Comparison of ENCODE assay signal across 1 cellular context in the genomic region with DNA sequence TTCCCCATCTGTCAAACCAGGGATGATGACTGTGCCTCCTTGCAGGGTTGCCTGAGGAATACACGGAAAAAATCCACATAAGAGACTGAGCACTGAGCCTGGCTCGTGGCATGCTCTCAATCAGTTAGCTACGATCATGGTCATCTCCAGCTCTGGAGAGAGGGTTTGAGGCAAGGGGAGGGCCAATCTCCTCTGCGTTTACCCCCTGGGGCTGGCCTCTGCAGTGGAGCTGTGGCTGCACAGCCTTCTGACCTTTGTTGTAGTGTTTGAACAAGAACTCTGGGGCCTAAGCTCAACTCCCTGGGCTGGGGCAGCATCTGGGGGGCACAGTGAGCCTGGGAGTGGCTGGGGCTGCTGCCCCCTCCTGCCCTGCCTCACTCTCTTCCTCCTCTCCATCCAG.
TF ChIP-seq lines count a peak whose summit lies in the region.

No MANE protein-coding gene starts in this region.

TF ChIP-seq in H1, 55 proteins besides CTCF, POLR2A, EP300 and RAD21:
- TF ChIP-seq SIN3A (conservative IDR thresholded peaks at IDR 0.05 in 1 of 2, IDR thresholded peaks at IDR 0.05 in 1 of 2; ENCODE audit: low read depth in 1 of 2, low read length in 2 of 2) (no peak), TBP (IDR thresholded peaks at IDR 0.05; ENCODE audit: low read depth, low read length) (no peak), TEAD4 (IDR thresholded peaks at IDR 0.05; ENCODE audit: low read depth, low read length) (no peak), SIX5 (IDR thresholded peaks at IDR 0.05; ENCODE audit: low read depth, low read length) (no peak), CHD2 (IDR thresholded peaks at IDR 0.05; ENCODE audit: low read length) (no peak), YY1 (IDR thresholded peaks at IDR 0.05; ENCODE audit: low read depth, low read length) (no peak)
- TF ChIP-seq, protein P1, sequence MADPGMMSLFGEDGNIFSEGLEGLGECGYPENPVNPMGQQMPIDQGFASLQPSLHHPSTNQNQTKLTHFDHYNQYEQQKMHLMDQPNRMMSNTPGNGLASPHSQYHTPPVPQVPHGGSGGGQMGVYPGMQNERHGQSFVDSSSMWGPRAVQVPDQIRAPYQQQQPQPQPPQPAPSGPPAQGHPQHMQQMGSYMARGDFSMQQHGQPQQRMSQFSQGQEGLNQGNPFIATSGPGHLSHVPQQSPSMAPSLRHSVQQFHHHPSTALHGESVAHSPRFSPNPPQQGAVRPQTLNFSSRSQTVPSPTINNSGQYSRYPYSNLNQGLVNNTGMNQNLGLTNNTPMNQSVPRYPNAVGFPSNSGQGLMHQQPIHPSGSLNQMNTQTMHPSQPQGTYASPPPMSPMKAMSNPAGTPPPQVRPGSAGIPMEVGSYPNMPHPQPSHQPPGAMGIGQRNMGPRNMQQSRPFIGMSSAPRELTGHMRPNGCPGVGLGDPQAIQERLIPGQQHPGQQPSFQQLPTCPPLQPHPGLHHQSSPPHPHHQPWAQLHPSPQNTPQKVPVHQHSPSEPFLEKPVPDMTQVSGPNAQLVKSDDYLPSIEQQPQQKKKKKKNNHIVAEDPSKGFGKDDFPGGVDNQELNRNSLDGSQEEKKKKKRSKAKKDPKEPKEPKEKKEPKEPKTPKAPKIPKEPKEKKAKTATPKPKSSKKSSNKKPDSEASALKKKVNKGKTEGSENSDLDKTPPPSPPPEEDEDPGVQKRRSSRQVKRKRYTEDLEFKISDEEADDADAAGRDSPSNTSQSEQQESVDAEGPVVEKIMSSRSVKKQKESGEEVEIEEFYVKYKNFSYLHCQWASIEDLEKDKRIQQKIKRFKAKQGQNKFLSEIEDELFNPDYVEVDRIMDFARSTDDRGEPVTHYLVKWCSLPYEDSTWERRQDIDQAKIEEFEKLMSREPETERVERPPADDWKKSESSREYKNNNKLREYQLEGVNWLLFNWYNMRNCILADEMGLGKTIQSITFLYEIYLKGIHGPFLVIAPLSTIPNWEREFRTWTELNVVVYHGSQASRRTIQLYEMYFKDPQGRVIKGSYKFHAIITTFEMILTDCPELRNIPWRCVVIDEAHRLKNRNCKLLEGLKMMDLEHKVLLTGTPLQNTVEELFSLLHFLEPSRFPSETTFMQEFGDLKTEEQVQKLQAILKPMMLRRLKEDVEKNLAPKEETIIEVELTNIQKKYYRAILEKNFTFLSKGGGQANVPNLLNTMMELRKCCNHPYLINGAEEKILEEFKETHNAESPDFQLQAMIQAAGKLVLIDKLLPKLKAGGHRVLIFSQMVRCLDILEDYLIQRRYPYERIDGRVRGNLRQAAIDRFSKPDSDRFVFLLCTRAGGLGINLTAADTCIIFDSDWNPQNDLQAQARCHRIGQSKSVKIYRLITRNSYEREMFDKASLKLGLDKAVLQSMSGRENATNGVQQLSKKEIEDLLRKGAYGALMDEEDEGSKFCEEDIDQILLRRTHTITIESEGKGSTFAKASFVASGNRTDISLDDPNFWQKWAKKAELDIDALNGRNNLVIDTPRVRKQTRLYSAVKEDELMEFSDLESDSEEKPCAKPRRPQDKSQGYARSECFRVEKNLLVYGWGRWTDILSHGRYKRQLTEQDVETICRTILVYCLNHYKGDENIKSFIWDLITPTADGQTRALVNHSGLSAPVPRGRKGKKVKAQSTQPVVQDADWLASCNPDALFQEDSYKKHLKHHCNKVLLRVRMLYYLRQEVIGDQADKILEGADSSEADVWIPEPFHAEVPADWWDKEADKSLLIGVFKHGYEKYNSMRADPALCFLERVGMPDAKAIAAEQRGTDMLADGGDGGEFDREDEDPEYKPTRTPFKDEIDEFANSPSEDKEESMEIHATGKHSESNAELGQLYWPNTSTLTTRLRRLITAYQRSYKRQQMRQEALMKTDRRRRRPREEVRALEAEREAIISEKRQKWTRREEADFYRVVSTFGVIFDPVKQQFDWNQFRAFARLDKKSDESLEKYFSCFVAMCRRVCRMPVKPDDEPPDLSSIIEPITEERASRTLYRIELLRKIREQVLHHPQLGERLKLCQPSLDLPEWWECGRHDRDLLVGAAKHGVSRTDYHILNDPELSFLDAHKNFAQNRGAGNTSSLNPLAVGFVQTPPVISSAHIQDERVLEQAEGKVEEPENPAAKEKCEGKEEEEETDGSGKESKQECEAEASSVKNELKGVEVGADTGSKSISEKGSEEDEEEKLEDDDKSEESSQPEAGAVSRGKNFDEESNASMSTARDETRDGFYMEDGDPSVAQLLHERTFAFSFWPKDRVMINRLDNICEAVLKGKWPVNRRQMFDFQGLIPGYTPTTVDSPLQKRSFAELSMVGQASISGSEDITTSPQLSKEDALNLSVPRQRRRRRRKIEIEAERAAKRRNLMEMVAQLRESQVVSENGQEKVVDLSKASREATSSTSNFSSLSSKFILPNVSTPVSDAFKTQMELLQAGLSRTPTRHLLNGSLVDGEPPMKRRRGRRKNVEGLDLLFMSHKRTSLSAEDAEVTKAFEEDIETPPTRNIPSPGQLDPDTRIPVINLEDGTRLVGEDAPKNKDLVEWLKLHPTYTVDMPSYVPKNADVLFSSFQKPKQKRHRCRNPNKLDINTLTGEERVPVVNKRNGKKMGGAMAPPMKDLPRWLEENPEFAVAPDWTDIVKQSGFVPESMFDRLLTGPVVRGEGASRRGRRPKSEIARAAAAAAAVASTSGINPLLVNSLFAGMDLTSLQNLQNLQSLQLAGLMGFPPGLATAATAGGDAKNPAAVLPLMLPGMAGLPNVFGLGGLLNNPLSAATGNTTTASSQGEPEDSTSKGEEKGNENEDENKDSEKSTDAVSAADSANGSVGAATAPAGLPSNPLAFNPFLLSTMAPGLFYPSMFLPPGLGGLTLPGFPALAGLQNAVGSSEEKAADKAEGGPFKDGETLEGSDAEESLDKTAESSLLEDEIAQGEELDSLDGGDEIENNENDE (IDR thresholded peaks at IDR 0.05; ENCODE audit: insufficient replicate concordance, low read length) = no peak
- TF ChIP-seq, protein P2, sequence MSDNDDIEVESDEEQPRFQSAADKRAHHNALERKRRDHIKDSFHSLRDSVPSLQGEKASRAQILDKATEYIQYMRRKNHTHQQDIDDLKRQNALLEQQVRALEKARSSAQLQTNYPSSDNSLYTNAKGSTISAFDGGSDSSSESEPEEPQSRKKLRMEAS (IDR thresholded peaks at IDR 0.05) = no peak
